ENCODE assay signal across 1 cellular context in genomic region chr9:131649646-131650045, GRCh38.
TF ChIP-seq lines count a peak whose summit lies in the region.

No MANE protein-coding gene starts in this region.

TF ChIP-seq in GM23338, 12 proteins besides CTCF, POLR2A, EP300 and RAD21:
- TF ChIP-seq ZNF462 (CRISPR knock-in tag; IDR thresholded peaks at IDR 0.05) (no peak), CREB1 (CRISPR knock-in tag; IDR thresholded peaks at IDR 0.05; ENCODE audit: low read depth) (no peak), ETS1 (IDR thresholded peaks at IDR 0.05) (no peak), EZH2phosphoT487 (IDR thresholded peaks at IDR 0.05; ENCODE audit: unreplicated experiment) (no peak), REST (IDR thresholded peaks at IDR 0.05; ENCODE audit: unreplicated experiment) (no peak), EZH2 (IDR thresholded peaks at IDR 0.05; ENCODE audit: low read depth, unreplicated experiment) (no peak), JUNB (IDR thresholded peaks at IDR 0.05; ENCODE audit: unreplicated experiment) (no peak), ZNF114 (CRISPR knock-in tag; IDR thresholded peaks at IDR 0.05) (no peak), STAT1 (IDR thresholded peaks at IDR 0.05; ENCODE audit: unreplicated experiment) (no peak), NANOG (IDR thresholded peaks at IDR 0.05; ENCODE audit: borderline replicate concordance) (no peak), ZNF331 (CRISPR knock-in tag; IDR thresholded peaks at IDR 0.05; ENCODE audit: low read depth) (no peak), POLR2AphosphoS5 (IDR thresholded peaks at IDR 0.05; ENCODE audit: low read depth) (no peak)
